Comparison of ENCODE assay signal across 13 cellular contexts in genomic region chr2:162245051-162245450, GRCh38. TPM values are rescaled to one million over a fixed set of nuclear protein-coding genes. Genes with fewer than 3 reads are reported as not detected.
DNase-seq lines count a peak whose midpoint lies in the region; ATAC-seq, FAIRE-seq and TF ChIP-seq lines count a peak whose summit lies in the region.
"Had no signal": no experiment of that assay in that cellular context is flagged by ENCODE, and none has a peak within 500 bp of the region (broad histone marks: within the 10 kb centered on the region; RNA-seq: fewer than 3 reads in every experiment).

No MANE protein-coding gene starts in this region.

- no peaks in the 10 kb centered on the region for H3K79me2 ChIP-seq in HCT116 (ENCODE audit: insufficient read depth, low read length)

- peaks cover 0 to 26% of the 10 kb centered on the region in 2 experiments; a peak in 2 of 4 replicates for H3K4me1 ChIP-seq in HCT116 (ENCODE audit: control insufficient read depth in 1 of 2, insufficient read depth in 2 of 2, low read length in 2 of 2)

- TF ChIP-seq CTCF in HCT116 (IDR thresholded peaks at IDR 0.05 in 2 of 3, conservative IDR thresholded peaks at IDR 0.05 in 1 of 3; ENCODE audit: borderline replicate concordance in 1 of 3, insufficient read depth in 1 of 3, low read depth in 2 of 3, low read length in 2 of 3) = no peak
- TF ChIP-seq CTCF in brain microvascular endothelial cell (IDR thresholded peaks at IDR 0.05; ENCODE audit: low read depth, low read length, missing control alignments) = no peak

- no peaks in the 10 kb centered on the region for H3K9me2 ChIP-seq in HCT116 (ENCODE audit: insufficient read depth)

- peak overlapping the region; percentile 48 for H3K4me2 ChIP-seq in HCT116 (ENCODE audit: low read length)

- no peak overlapping the region for H3K4me3 Mint-ChIP-seq in stimulated activated memory B cell treated with anti-CD40 and anti-IgM and Interleukin-4, amounts not matched to agents 10 μg/mL and 1 μg/mL and 100 μg/mL, for 72 hours
- H3K4me3 Mint-ChIP-seq: nephron progenitor cell had no signal

- no TSS peak for BruUV-seq in HCT116 (replicated peaks; lab: Mats Ljungman, UMichigan)

- no peaks in the 10 kb centered on the region for H3K36me3 ChIP-seq in HCT116 (ENCODE audit: control insufficient read depth in 1 of 2, insufficient read depth in 2 of 2, low read length in 2 of 2)
- peaks cover 16% of the 10 kb centered on the region for H3K36me3 ChIP-seq in brain microvascular endothelial cell (replicated peaks)

- H3K27ac Mint-ChIP-seq in stimulated activated memory B cell treated with anti-CD40 and anti-IgM and Interleukin-4, amounts not matched to agents 10 μg/mL and 1 μg/mL and 100 μg/mL, for 72 hours = no peak overlapping the region
- H3K27ac Mint-ChIP-seq: nephron progenitor cell had no signal

- intact Hi-C loops in HCT116 (cut with micrococcal nuclease) = no loop called here

- CTCF ChIA-PET in HCT116 (lab: Charles Lee) = no interaction called here

- FAIRE-seq in islet of Langerhans (lab: Jason Lieb, UNC) = peak; percentile 75

- no peaks in the 10 kb centered on the region for H3K9me3 Mint-ChIP-seq in stimulated activated memory B cell treated with anti-CD40 and anti-IgM and Interleukin-4, amounts not matched to agents 10 μg/mL and 1 μg/mL and 100 μg/mL, for 72 hours
- H3K9me3 Mint-ChIP-seq: nephron progenitor cell had no signal

- no peak for TF ChIP-seq RAD21 in HCT116 (IDR thresholded peaks at IDR 0.05; ENCODE audit: low read depth)

- H3K36me3 Mint-ChIP-seq in stimulated activated memory B cell treated with anti-CD40 and anti-IgM and Interleukin-4, amounts not matched to agents 10 μg/mL and 1 μg/mL and 100 μg/mL, for 72 hours = no peaks in the 10 kb centered on the region

- POLR2A ChIA-PET in HCT116 (lab: Charles Lee) = interaction anchor here (0.9 kb wide), 1 partner anchor 16 kb away, joined by 3 read pairs; no protein-coding TSS in a partner anchor

- DNase-seq in HCT116 (ENCODE audit: low read depth, low spot score) = no peak
- DNase-seq in brain microvascular endothelial cell = no peak
- DNase-seq in stimulated activated CD4-positive, alpha-beta T cell treated with anti-CD3 and anti-CD28 coated beads, Interleukin-4, amount 100 ng/mL, for 1 hour = no peak
- no peak for DNase-seq in activated effector memory CD4-positive, alpha-beta T cell treated with Interleukin-2 at 50 U/mL for 16 hours
- DNase-seq: activated CD8-positive, alpha-beta memory T cell treated with anti-CD3 and anti-CD28 coated beads, Interleukin-2, amount 50 U/mL, for 48 hours; NCI-H510A treated with DMSO at 0.1 percent for 48 hours; nephron progenitor cell; stimulated activated CD4-positive, alpha-beta T cell treated with anti-CD3 and anti-CD28 coated beads, Interleukin-12 subunit alpha, Interleukin-12 subunit beta, amount 100 ng/mL, for 4 hours had no signal

- no peak overlapping the region for H3K27ac ChIP-seq in HCT116 (ENCODE audit: low read depth, low read length)
- peak overlapping the region; percentile 96 for H3K27ac ChIP-seq in brain microvascular endothelial cell
- H3K27ac ChIP-seq: VCaP had no signal

- no peaks in the 10 kb centered on the region for H4K20me1 ChIP-seq in HCT116 (ENCODE audit: insufficient read depth)

- TF ChIP-seq POLR2A in HCT116 (IDR thresholded peaks at IDR 0.05; ENCODE audit: borderline replicate concordance, extremely low read depth, insufficient read depth, insufficient read length) = no peak

- no peak overlapping the region for H3K9ac ChIP-seq in HCT116 (ENCODE audit: low read length)

- peak; percentile 55 for ATAC-seq in HCT116
- peak; percentile 43 for ATAC-seq in stimulated activated memory B cell treated with anti-CD40 and anti-IgM and Interleukin-4, amounts not matched to agents 10 μg/mL and 1 μg/mL and 100 μg/mL, for 72 hours
- no peak for ATAC-seq in GM18873 (IDR thresholded peaks at IDR 0.05; ENCODE audit: low FRiP score, unreplicated experiment)
- no peak for ATAC-seq in HG03565 (IDR thresholded peaks at IDR 0.05; ENCODE audit: unreplicated experiment)

- no peaks in the 10 kb centered on the region for H3K9me3 ChIP-seq in HCT116 (ENCODE audit: control insufficient read depth in 1 of 2, insufficient read depth in 1 of 2, low read depth in 1 of 2, low read length in 2 of 2)

- no peaks in the 10 kb centered on the region for H3K27me3 ChIP-seq in HCT116 (ENCODE audit: insufficient read depth, low read length)
- no peaks in the 10 kb centered on the region for H3K27me3 ChIP-seq in brain microvascular endothelial cell (replicated peaks)

- H3K4me3 ChIP-seq in HCT116 (replicated peaks in 1 of 2; ENCODE audit: low read depth in 1 of 2, low read length in 2 of 2) (no peak overlapping the region; a peak in 1 of 4 replicates), brain microvascular endothelial cell (ENCODE audit: low read depth, low read length) (no peak overlapping the region)

- H2AFZ ChIP-seq in HCT116 (ENCODE audit: low read depth, low read length, poor library complexity, severe bottlenecking) = peak overlapping the region; percentile 87

- RAD21 ChIA-PET in HCT116 (lab: Charles Lee; ENCODE audit: low non-redundant PET in 1 of 2, low total read pairs in 2 of 2, uncharacterized antibody in 2 of 2, unreplicated experiment in 2 of 2) = no interaction called here

- H3K4me1 Mint-ChIP-seq in stimulated activated memory B cell treated with anti-CD40 and anti-IgM and Interleukin-4, amounts not matched to agents 10 μg/mL and 1 μg/mL and 100 μg/mL, for 72 hours = no peaks in the 10 kb centered on the region

- in situ Hi-C loops in brain microvascular endothelial cell (cut with HindIII; ENCODE audit: low pct_ligation_motif_present, low sequenced_read_pairs) = no loop called here

- H3K27me3 Mint-ChIP-seq in stimulated activated memory B cell treated with anti-CD40 and anti-IgM and Interleukin-4, amounts not matched to agents 10 μg/mL and 1 μg/mL and 100 μg/mL, for 72 hours = peaks cover 1% of the 10 kb centered on the region

TF ChIP-seq in HCT116, 20 proteins besides CTCF, POLR2A, EP300 and RAD21:
- no peak for TF ChIP-seq EZH2 (IDR thresholded peaks at IDR 0.05)
- no peak for TF ChIP-seq JUND (IDR thresholded peaks at IDR 0.05)
- no peak for TF ChIP-seq MAX (IDR thresholded peaks at IDR 0.05)
- no peak for TF ChIP-seq POLR2AphosphoS5 (IDR thresholded peaks at IDR 0.05; ENCODE audit: low read depth, low read length)
- no peak for TF ChIP-seq EZH2phosphoT487 (IDR thresholded peaks at IDR 0.05; ENCODE audit: borderline replicate concordance)
- no peak for TF ChIP-seq SRF (IDR thresholded peaks at IDR 0.05; ENCODE audit: low read depth)
- TF ChIP-seq EGR1 (IDR thresholded peaks at IDR 0.05; ENCODE audit: low read depth) = no peak
- no peak for TF ChIP-seq SP1 (IDR thresholded peaks at IDR 0.05; ENCODE audit: low read depth)
- TF ChIP-seq FOSL1 (IDR thresholded peaks at IDR 0.05; ENCODE audit: low read depth) = no peak
- TF ChIP-seq, protein P1, sequence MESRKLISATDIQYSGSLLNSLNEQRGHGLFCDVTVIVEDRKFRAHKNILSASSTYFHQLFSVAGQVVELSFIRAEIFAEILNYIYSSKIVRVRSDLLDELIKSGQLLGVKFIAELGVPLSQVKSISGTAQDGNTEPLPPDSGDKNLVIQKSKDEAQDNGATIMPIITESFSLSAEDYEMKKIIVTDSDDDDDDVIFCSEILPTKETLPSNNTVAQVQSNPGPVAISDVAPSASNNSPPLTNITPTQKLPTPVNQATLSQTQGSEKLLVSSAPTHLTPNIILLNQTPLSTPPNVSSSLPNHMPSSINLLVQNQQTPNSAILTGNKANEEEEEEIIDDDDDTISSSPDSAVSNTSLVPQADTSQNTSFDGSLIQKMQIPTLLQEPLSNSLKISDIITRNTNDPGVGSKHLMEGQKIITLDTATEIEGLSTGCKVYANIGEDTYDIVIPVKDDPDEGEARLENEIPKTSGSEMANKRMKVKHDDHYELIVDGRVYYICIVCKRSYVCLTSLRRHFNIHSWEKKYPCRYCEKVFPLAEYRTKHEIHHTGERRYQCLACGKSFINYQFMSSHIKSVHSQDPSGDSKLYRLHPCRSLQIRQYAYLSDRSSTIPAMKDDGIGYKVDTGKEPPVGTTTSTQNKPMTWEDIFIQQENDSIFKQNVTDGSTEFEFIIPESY (IDR thresholded peaks at IDR 0.05; ENCODE audit: extremely low read depth, insufficient replicate concordance, low read length) = no peak

RNA-seq across cellular contexts. Expression of gene FAP, which starts 1.8 kb away (rescaled TPM):
- not detected for total RNA-seq in HCT116 (2021; ENCODE audit: unreplicated experiment)
- polyA plus RNA-seq in HCT116 (2012) = 0.13 TPM in 1 of 2 replicates, not detected in the other

Comparison
In these comparisons a context has a peak if more than half of its experiments do, and no peak if none do; other contexts are left out.
1. ATAC-seq: peak in HCT116 (single experiment) and stimulated activated memory B cell treated with anti-CD40 and anti-IgM and Interleukin-4, amounts not matched to agents 10 μg/mL and 1 μg/mL and 100 μg/mL, for 72 hours (single experiment); none in GM18873 (single experiment) and HG03565 (single experiment).